Comparison of ENCODE assay signal across 26 cellular contexts in genomic region chr5:54133917-54134316, GRCh38.
"Had no signal": no experiment of that assay in that cellular context is flagged by ENCODE, and none has a peak within 500 bp of the region (broad histone marks: within the 10 kb centered on the region; RNA-seq: fewer than 3 reads in every experiment).

No MANE protein-coding gene starts in this region.

- H3K4me1 ChIP-seq: testis, thyroid gland, upper lobe of right lung, vagina had no signal

- H3K36me3 ChIP-seq: stomach, suprapubic skin, thoracic aorta, thyroid gland, tibial artery, tibial nerve, transverse colon, upper lobe of left lung, upper lobe of right lung, uterus, vagina had no signal

- H3K4me3 ChIP-seq: stomach, suprapubic skin, testis, thoracic aorta, thyroid gland, tibial artery, tibial nerve, transverse colon, upper lobe of left lung, upper lobe of right lung, uterus, vagina had no signal

- DNase-seq: stimulated activated CD4-positive, alpha-beta T cell treated with anti-CD3 and anti-CD28 coated beads, Interleukin-2, amount 100 ng/mL, for 48 hours; stimulated activated CD4-positive, alpha-beta T cell treated with anti-CD3 and anti-CD28 coated beads, Interleukin-4, amount 100 ng/mL, for 1 hour; stimulated activated CD4-positive, alpha-beta T cell treated with anti-CD3 and anti-CD28 coated beads, Interleukin-4, amount 100 ng/mL, for 24 hours; stimulated activated CD4-positive, alpha-beta T cell treated with anti-CD3 and anti-CD28 coated beads, Interleukin-4, amount 100 ng/mL, for 4 hours; stimulated activated CD8-positive, alpha-beta memory T cell treated with anti-CD3 and anti-CD28 coated beads, Interleukin-4, amount 100 ng/mL, for 48 hours; stimulated activated naive B cell treated with anti-CD40 and anti-IgM and Interleukin-4, amounts not matched to agents 10 μg/mL and 1 μg/mL and 100 μg/mL, for 72 hours; stimulated activated naive CD4-positive, alpha-beta T cell; stimulated activated naive CD4-positive, alpha-beta T cell treated with Interleukin-2 at 50 U/mL for 16 hours; stimulated activated naive CD8-positive, alpha-beta T cell treated with anti-CD3 and anti-CD28 coated beads, Interleukin-15, amount 100 ng/mL, for 72 hours; stimulated activated naive CD8-positive, alpha-beta T cell treated with anti-CD3 and anti-CD28 coated beads, Interleukin-15, Interleukin-2, amounts not matched to agents 100 U/mL and 50 U/mL, for 24 hours; stomach; substantia nigra; testis; thyroid gland; tibial artery; transverse colon; upper lobe of left lung; upper lobe of right lung; uterus had no signal

- H3K27me3 ChIP-seq: stomach, suprapubic skin, testis, thyroid gland, tibial artery, tibial nerve, transverse colon, upper lobe of left lung, upper lobe of right lung, uterus, vagina had no signal

- FAIRE-seq: urothelium cell line had no signal

- H3K27ac ChIP-seq: stomach, suprapubic skin, testis, thoracic aorta, thyroid gland, tibial artery, tibial nerve, transverse colon, upper lobe of left lung, upper lobe of right lung, uterus, vagina had no signal

- H3K9me3 ChIP-seq: stomach, suprapubic skin, testis, thoracic aorta, thyroid gland, tibial artery, tibial nerve, transverse colon, upper lobe of left lung, upper lobe of right lung, uterus, vagina had no signal

- ATAC-seq: stimulated activated effector memory CD8-positive, alpha-beta T cell treated with anti-CD3 and anti-CD28 coated beads, Interleukin-12 subunit alpha, Interleukin-12 subunit beta, amount 100 ng/mL, for 72 hours; stimulated activated memory B cell treated with anti-CD40 and anti-IgM and Interleukin-4, amounts not matched to agents 10 μg/mL and 1 μg/mL and 100 μg/mL, for 72 hours; stimulated activated naive B cell treated with anti-CD40 and anti-IgM and Interleukin-4, amounts not matched to agents 10 μg/mL and 1 μg/mL and 100 μg/mL, for 72 hours; stimulated activated naive CD8-positive, alpha-beta T cell treated with anti-CD3 and anti-CD28 coated beads, Interleukin-15, amount 100 ng/mL, for 72 hours; stimulated activated naive CD8-positive, alpha-beta T cell treated with anti-CD3 and anti-CD28 coated beads, Interleukin-15, Interleukin-2, amounts not matched to agents 100 U/mL and 50 U/mL, for 24 hours; upper lobe of right lung had no signal
